ENCODE assay signal across 11 cellular contexts in the genomic region with DNA sequence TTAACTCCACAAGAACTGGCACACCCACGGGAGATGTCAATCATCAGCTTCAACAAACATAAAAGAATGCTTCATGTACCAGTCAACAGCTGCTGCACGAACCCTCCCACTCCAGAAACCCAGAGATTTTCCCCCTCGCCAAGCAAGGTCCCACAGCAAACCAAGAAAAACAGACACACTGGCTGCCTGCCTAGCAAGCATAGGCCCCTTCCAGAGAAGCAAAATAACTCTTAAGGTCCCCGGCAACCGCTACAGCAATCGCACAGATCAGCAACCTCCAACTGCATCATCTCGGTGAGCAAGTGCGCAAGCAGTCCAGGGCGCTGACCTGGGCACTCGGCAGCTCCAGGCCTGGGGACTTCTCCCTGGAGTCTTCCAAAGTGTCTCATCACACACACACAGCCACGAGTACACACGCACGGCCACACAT.
A peak's percentile ranks its signal among the peaks of the same experiment; 100 is the strongest.
DNase-seq lines count a peak whose midpoint lies in the region; ATAC-seq, FAIRE-seq and TF ChIP-seq lines count a peak whose summit lies in the region.
"Had no signal": no experiment of that assay in that cellular context is flagged by ENCODE, and none has a peak within 500 bp of the region (broad histone marks: within the 10 kb centered on the region; RNA-seq: fewer than 3 reads in every experiment).

No MANE protein-coding gene starts in this region.

- no peak for FAIRE-seq in D721Med (lab: Jason Lieb, UNC)

- H3K4me1 ChIP-seq in endocrine pancreas (ENCODE audit: control insufficient read depth, insufficient read depth, low read length), result peaks cover 15% of the 10 kb centered on the region
- H3K4me1 ChIP-seq in naive thymus-derived CD4-positive, alpha-beta T cell (ENCODE audit: control insufficient read depth in 2 of 2, insufficient read depth in 2 of 2, low read length in 2 of 2), result peaks cover 0 to 12% of the 10 kb centered on the region in 2 donors
- peaks cover 10% of the 10 kb centered on the region for H3K4me1 ChIP-seq in upper lobe of right lung

- H3K27ac ChIP-seq in naive thymus-derived CD4-positive, alpha-beta T cell (ENCODE audit: low read depth, low read length), result no peak overlapping the region
- H3K27ac ChIP-seq in upper lobe of right lung, result no peak overlapping the region

- POLR2A ChIA-PET in naive thymus-derived CD4-positive, alpha-beta T cell (lab: Charles Lee), result no interaction called here

- H3K27me3 ChIP-seq in endocrine pancreas (ENCODE audit: control insufficient read depth, insufficient read depth, low read length) (no peaks in the 10 kb centered on the region), upper lobe of right lung (no peaks in the 10 kb centered on the region)
- no peaks in the 10 kb centered on the region for H3K27me3 ChIP-seq in naive thymus-derived CD4-positive, alpha-beta T cell (ENCODE audit: control insufficient read depth in 2 of 2, insufficient read depth in 2 of 2, low read length in 2 of 2)
- H3K27me3 ChIP-seq: adrenal gland had no signal

- TF ChIP-seq CTCF in upper lobe of right lung (IDR thresholded peaks at IDR 0.05) (no peak), D721Med (IDR thresholded peaks at IDR 0.05; ENCODE audit: insufficient read depth, missing control alignments) (no peak)

- H3K9ac ChIP-seq in endocrine pancreas (ENCODE audit: control insufficient read depth, insufficient read depth, low read length), result no peak overlapping the region

- intact Hi-C loops in naive thymus-derived CD4-positive, alpha-beta T cell (cut with micrococcal nuclease), result no loop called here
- intact Hi-C loops in upper lobe of right lung (cut with DNase I), result no loop called here

- H3K9me3 ChIP-seq in endocrine pancreas (ENCODE audit: control insufficient read depth, low read length) (no peaks in the 10 kb centered on the region), upper lobe of right lung (no peaks in the 10 kb centered on the region)
- no peaks in the 10 kb centered on the region for H3K9me3 ChIP-seq in naive thymus-derived CD4-positive, alpha-beta T cell (ENCODE audit: control insufficient read depth in 2 of 3, low read length in 3 of 3)
- H3K9me3 ChIP-seq: adrenal gland had no signal

- no peak overlapping the region for H3K4me3 Mint-ChIP-seq in activated naive CD4-positive, alpha-beta T cell treated with anti-CD3 and anti-CD28 coated beads, Interleukin-2, amount 10 ng/mL, durations not matched to agents 7 days and 5 days
- peak overlapping the region in 1 of 10 donors; percentile 40 for H3K4me3 Mint-ChIP-seq in naive thymus-derived CD4-positive, alpha-beta T cell

- CTCF ChIA-PET in activated naive CD4-positive, alpha-beta T cell treated with anti-CD3 and anti-CD28 coated beads, Interleukin-2, amount 10 ng/mL, durations not matched to agents 7 days and 5 days (lab: Charles Lee), result interaction anchor here (1.8 to 3.9 kb wide), 2 partner anchors 15 to 201 kb away, joined by 12 to 20 read pairs; no protein-coding TSS in a partner anchor
- CTCF ChIA-PET in naive thymus-derived CD4-positive, alpha-beta T cell (lab: Charles Lee), result interaction anchor here (3.4 kb wide), 1 partner anchor 201 kb away, joined by 34 read pairs; no protein-coding TSS in a partner anchor

- no peak for ATAC-seq in naive thymus-derived CD4-positive, alpha-beta T cell
- ATAC-seq in upper lobe of right lung, result no peak
- no peak for ATAC-seq in HG02588 (IDR thresholded peaks at IDR 0.05; ENCODE audit: unreplicated experiment)
- ATAC-seq: left lobe of liver, SK-N-SH treated with all-trans-retinoic acid at 6 μM for 48 hours had no signal

- H3K36me3 Mint-ChIP-seq in activated naive CD4-positive, alpha-beta T cell treated with anti-CD3 and anti-CD28 coated beads, Interleukin-2, amount 10 ng/mL, durations not matched to agents 7 days and 5 days, result peaks cover 55% of the 10 kb centered on the region
- peaks cover 0 to 45% (median 6%) of the 10 kb centered on the region in 5 donors for H3K36me3 Mint-ChIP-seq in naive thymus-derived CD4-positive, alpha-beta T cell

- H3K27ac Mint-ChIP-seq in activated naive CD4-positive, alpha-beta T cell treated with anti-CD3 and anti-CD28 coated beads, Interleukin-2, amount 10 ng/mL, durations not matched to agents 7 days and 5 days, result peak overlapping the region; percentile 22
- H3K27ac Mint-ChIP-seq in naive thymus-derived CD4-positive, alpha-beta T cell, result peak overlapping the region; percentile 2 to 92 (median 71)

- H3K36me3 ChIP-seq in endocrine pancreas (ENCODE audit: control insufficient read depth, insufficient read depth, low read length), result no peaks in the 10 kb centered on the region
- H3K36me3 ChIP-seq in naive thymus-derived CD4-positive, alpha-beta T cell (ENCODE audit: control insufficient read depth in 2 of 3, insufficient read depth in 3 of 3, low read length in 3 of 3), result peaks cover 0 to 54% (median 6%) of the 10 kb centered on the region in 3 experiments
- H3K36me3 ChIP-seq in upper lobe of right lung, result peaks cover 69% of the 10 kb centered on the region

- H3K4me1 Mint-ChIP-seq in activated naive CD4-positive, alpha-beta T cell treated with anti-CD3 and anti-CD28 coated beads, Interleukin-2, amount 10 ng/mL, durations not matched to agents 7 days and 5 days, result peaks cover 22% of the 10 kb centered on the region
- peaks cover 9 to 28% (median 21%) of the 10 kb centered on the region in 7 donors for H3K4me1 Mint-ChIP-seq in naive thymus-derived CD4-positive, alpha-beta T cell

- no peaks in the 10 kb centered on the region for H3K9me3 Mint-ChIP-seq in activated naive CD4-positive, alpha-beta T cell treated with anti-CD3 and anti-CD28 coated beads, Interleukin-2, amount 10 ng/mL, durations not matched to agents 7 days and 5 days
- H3K9me3 Mint-ChIP-seq in naive thymus-derived CD4-positive, alpha-beta T cell, result peaks cover 0 to 2% (median 0%) of the 10 kb centered on the region in 11 donors

- peak overlapping the region; percentile 15 for H3K4me3 ChIP-seq in endocrine pancreas (ENCODE audit: control insufficient read depth, insufficient read depth, low read length)
- H3K4me3 ChIP-seq in naive thymus-derived CD4-positive, alpha-beta T cell (ENCODE audit: low read length), result no peak overlapping the region
- no peak overlapping the region for H3K4me3 ChIP-seq in upper lobe of right lung
- H3K4me3 ChIP-seq: adrenal gland had no signal

- DNase-seq in activated naive CD4-positive, alpha-beta T cell treated with anti-CD3 and anti-CD28 coated beads, Interleukin-2, amount 10 ng/mL, durations not matched to agents 7 days and 5 days, result no peak
- no peak for DNase-seq in activated naive CD4-positive, alpha-beta T cell (lab: John Stamatoyannopoulos, UW)
- no peak for DNase-seq in naive thymus-derived CD4-positive, alpha-beta T cell
- DNase-seq in upper lobe of right lung (peak; percentile 56), NCI-H345 (lab: John Stamatoyannopoulos, UW) (no peak), D721Med (ENCODE audit: insufficient read length, low spot score) (no peak)

- no peaks in the 10 kb centered on the region for H3K27me3 Mint-ChIP-seq in activated naive CD4-positive, alpha-beta T cell treated with anti-CD3 and anti-CD28 coated beads, Interleukin-2, amount 10 ng/mL, durations not matched to agents 7 days and 5 days
- H3K27me3 Mint-ChIP-seq in naive thymus-derived CD4-positive, alpha-beta T cell, result no peaks in the 10 kb centered on the region
